Comparison of ENCODE assay signal across 9 cellular contexts in genomic region chr2:85309699-85310321, GRCh38. TPM values are rescaled to one million over a fixed set of nuclear protein-coding genes. Genes with fewer than 3 reads are reported as not detected.
DNase-seq lines count a peak whose midpoint lies in the region; ATAC-seq and TF ChIP-seq lines count a peak whose summit lies in the region.
"Had no signal": no experiment of that assay in that cellular context is flagged by ENCODE, and none has a peak within 500 bp of the region (broad histone marks: within the 10 kb centered on the region; RNA-seq: fewer than 3 reads in every experiment).

No MANE protein-coding gene starts in this region.

- H3K36me3 Mint-ChIP-seq in activated T-cell treated with anti-CD3 and anti-CD28 coated beads, Interleukin-2, amount 50 U/mL, for 24 hours (ENCODE audit: low read depth): peaks cover 21% of the 10 kb centered on the region
- H3K36me3 Mint-ChIP-seq in T-helper 17 cell (ENCODE audit: low read depth): peaks cover 5% of the 10 kb centered on the region

- H3K4me3 ChIP-seq in left lung (peak overlapping the region in 1 of 2 donors; percentile 17), tibial artery (no peak overlapping the region)

- H3K27ac ChIP-seq in left lung (peak overlapping the region; percentile 35 to 64), tibial artery (peak overlapping the region; percentile 52 to 63)

- no peaks in the 10 kb centered on the region for H3K27me3 Mint-ChIP-seq in activated T-cell treated with anti-CD3 and anti-CD28 coated beads, Interleukin-2, amount 50 U/mL, for 24 hours
- H3K27me3 Mint-ChIP-seq in T-helper 17 cell: no peaks in the 10 kb centered on the region

- intact Hi-C loops in left lung (cut with DNase I) (no loop called here), tibial artery (cut with DNase I; ENCODE audit: low total_unique reads) (no loop called here), left colon (cut with DNase I, micrococcal nuclease) (no loop called here)

- peak; percentile 55 for ATAC-seq in T-helper 17 cell
- ATAC-seq in left lung: peak; percentile 4
- ATAC-seq in left colon: no peak

- peak overlapping the region; percentile 65 for H3K4me3 Mint-ChIP-seq in activated T-cell treated with anti-CD3 and anti-CD28 coated beads, Interleukin-2, amount 50 U/mL, for 24 hours
- peak overlapping the region; percentile 97 for H3K4me3 Mint-ChIP-seq in T-helper 17 cell

- H3K4me1 ChIP-seq in left lung: peaks cover 8 to 39% of the 10 kb centered on the region in 2 donors
- H3K4me1 ChIP-seq in tibial artery: peaks cover 0 to 12% (median 9%) of the 10 kb centered on the region in 4 donors

- DNase-seq in activated T-cell treated with anti-CD3 and anti-CD28 coated beads, Interleukin-2, amount 50 U/mL, for 24 hours: no peak
- DNase-seq in activated T-cell treated with anti-CD3 and anti-CD28 coated beads, Interleukin-2, amount 50 U/mL, for 48 hours: no peak
- no peak for DNase-seq in T-helper 17 cell
- DNase-seq in left lung: peak in 1 of 2 donors; percentile 77
- DNase-seq in tibial artery: peak in 1 of 2 donors; percentile 55
- DNase-seq in left colon: no peak
- DNase-seq in NCI-H69 (lab: John Stamatoyannopoulos, UW): no peak
- DNase-seq in NCI-H2171 treated with DMSO at 0.1 percent for 48 hours (lab: John Stamatoyannopoulos, UW): no peak

- TF ChIP-seq CTCF in left lung (IDR thresholded peaks at IDR 0.05) (no peak), tibial artery (IDR thresholded peaks at IDR 0.05) (no peak)

- H3K9me3 ChIP-seq in T-helper 17 cell (ENCODE audit: control insufficient read depth, low read length, poor library complexity, severe bottlenecking): no peaks in the 10 kb centered on the region
- H3K9me3 ChIP-seq in left lung: no peaks in the 10 kb centered on the region
- H3K9me3 ChIP-seq in tibial artery: no peaks in the 10 kb centered on the region
- H3K9me3 ChIP-seq: BE2C had no signal

- no peaks in the 10 kb centered on the region for H3K9me3 Mint-ChIP-seq in activated T-cell treated with anti-CD3 and anti-CD28 coated beads, Interleukin-2, amount 50 U/mL, for 24 hours

- H3K4me1 Mint-ChIP-seq in activated T-cell treated with anti-CD3 and anti-CD28 coated beads, Interleukin-2, amount 50 U/mL, for 24 hours (ENCODE audit: low read depth): peaks cover 46% of the 10 kb centered on the region
- peaks cover 38% of the 10 kb centered on the region for H3K4me1 Mint-ChIP-seq in T-helper 17 cell

- no peaks in the 10 kb centered on the region for H3K27me3 ChIP-seq in left lung
- no peaks in the 10 kb centered on the region for H3K27me3 ChIP-seq in tibial artery
- H3K27me3 ChIP-seq: BE2C had no signal

- H3K36me3 ChIP-seq in left lung: peaks cover 0 to 45% of the 10 kb centered on the region in 2 donors
- peaks cover 14 to 60% (median 49%) of the 10 kb centered on the region in 3 donors for H3K36me3 ChIP-seq in tibial artery
- H3K36me3 ChIP-seq: BE2C had no signal

- H3K27ac Mint-ChIP-seq in activated T-cell treated with anti-CD3 and anti-CD28 coated beads, Interleukin-2, amount 50 U/mL, for 24 hours: peak overlapping the region; percentile 86
- H3K27ac Mint-ChIP-seq in T-helper 17 cell: peak overlapping the region; percentile 99

RNA-seq across cellular contexts. Expression of gene TGOLN2, which starts 18.0 kb away (rescaled TPM):
- total RNA-seq in T-helper 17 cell (100 to 1,000 TPM; 122 to 125 TPM), left lung (100 to 1,000 TPM; 122 to 133 TPM), left colon (100 to 1,000 TPM; 186 to 193 TPM)

RNA-seq across cellular contexts. Expression of gene RETSAT, which starts 44.5 kb away (rescaled TPM):
- total RNA-seq in T-helper 17 cell (10 to 100 TPM; 30.3 to 35.9 TPM), left lung (10 to 100 TPM; 67.6 to 68.1 TPM), left colon (100 to 1,000 TPM; 245 to 291 TPM)

RNA-seq across cellular contexts. Expression of gene ELMOD3, which starts 44.8 kb away (rescaled TPM):
- total RNA-seq in T-helper 17 cell (10 to 100 TPM; 20.0 to 23.2 TPM), left lung (10 to 100 TPM; 20.8 to 21.7 TPM), left colon (10 to 100 TPM; 18.3 to 19.6 TPM)
